12 cellular contexts compared by ENCODE assay signal in the genomic region with DNA sequence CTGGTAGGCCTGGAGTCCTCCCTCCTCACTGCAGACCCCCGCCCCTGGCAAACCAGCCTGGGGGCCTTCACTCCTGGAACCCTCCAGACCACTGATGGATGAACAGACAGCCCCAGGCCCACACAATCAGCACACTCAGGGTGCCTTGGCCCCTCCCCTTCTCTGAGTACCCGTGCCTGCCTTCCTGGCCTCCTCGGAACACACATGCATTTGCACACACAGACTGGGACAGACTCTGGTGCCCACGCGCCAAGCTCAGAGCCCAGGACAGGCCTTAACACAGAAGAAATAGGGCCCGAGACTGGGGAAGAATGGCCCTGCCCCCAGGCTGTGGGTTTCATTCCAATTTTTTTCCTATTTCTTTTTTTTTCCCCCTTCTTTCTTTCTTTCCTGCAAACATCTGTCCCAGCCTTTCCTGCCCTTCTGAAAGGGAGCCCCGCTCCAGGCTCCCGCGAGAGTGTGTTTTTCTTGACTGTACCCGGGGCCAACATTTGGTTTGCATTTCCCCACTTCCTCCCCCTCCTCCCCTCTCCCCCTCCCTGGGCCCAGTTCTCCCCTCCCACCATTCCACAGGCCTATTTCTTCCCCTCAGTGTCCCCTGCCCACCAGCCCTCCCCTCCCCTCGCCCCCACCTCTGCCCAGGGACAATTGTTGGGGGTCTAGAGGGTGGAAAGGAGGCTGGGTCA. TPM values are rescaled to one million over a fixed set of nuclear protein-coding genes. Genes with fewer than 3 reads are reported as not detected.
DNase-seq lines count a peak whose midpoint lies in the region; ATAC-seq and TF ChIP-seq lines count a peak whose summit lies in the region.
"Had no signal": no experiment of that assay in that cellular context is flagged by ENCODE, and none has a peak within 500 bp of the region (broad histone marks: within the 10 kb centered on the region; RNA-seq: fewer than 3 reads in every experiment).

No MANE protein-coding gene starts in this region.

- peak overlapping the region; percentile 16 for H3K27ac ChIP-seq in ectodermal cell (ENCODE audit: insufficient read depth, low read depth, low read length, poor library complexity, severe bottlenecking)
- H3K27ac ChIP-seq in muscle layer of colon (ENCODE audit: low read depth, low read length): peak overlapping the region; percentile 42
- peak overlapping the region; percentile 30 for H3K27ac ChIP-seq in upper lobe of right lung
- H3K27ac ChIP-seq: 22Rv1 had no signal

- TF ChIP-seq CTCF in upper lobe of right lung (IDR thresholded peaks at IDR 0.05): no peak

- H3K9ac ChIP-seq in muscle layer of colon (ENCODE audit: low read length): no peak overlapping the region

- peak; percentile 14 for DNase-seq in NCI-H1694 treated with DMSO at 0.1 percent for 48 hours (lab: John Stamatoyannopoulos, UW)
- DNase-seq in NCI-H1694 (lab: John Stamatoyannopoulos, UW): no peak
- no peak for DNase-seq in upper lobe of right lung
- DNase-seq in activated gamma-delta T cell (lab: John Stamatoyannopoulos, UW): no peak
- DNase-seq in DMS 273 treated with DMSO at 0.1 percent for 48 hours (lab: John Stamatoyannopoulos, UW): no peak
- DNase-seq: effector CD4-positive, alpha-beta T cell; KG1; NCI-H69 had no signal

- H3K4me1 ChIP-seq in ectodermal cell (ENCODE audit: control insufficient read depth, insufficient read depth, low read length) (peaks cover 25% of the 10 kb centered on the region), muscle layer of colon (ENCODE audit: insufficient read depth, low read length) (peaks cover 11% of the 10 kb centered on the region), upper lobe of right lung (peaks cover 6% of the 10 kb centered on the region)

- no peaks in the 10 kb centered on the region for H3K36me3 ChIP-seq in ectodermal cell (ENCODE audit: control insufficient read depth, insufficient read depth, low read length)
- no peaks in the 10 kb centered on the region for H3K36me3 ChIP-seq in muscle layer of colon (ENCODE audit: insufficient read depth, low read length)
- no peaks in the 10 kb centered on the region for H3K36me3 ChIP-seq in upper lobe of right lung

- H3K4me3 ChIP-seq in ectodermal cell (ENCODE audit: insufficient read depth, low read depth, low read length) (no peak overlapping the region), muscle layer of colon (ENCODE audit: low read depth in 1 of 2, low read length in 2 of 2) (peak overlapping the region in 1 of 2 donors; percentile 33), upper lobe of right lung (no peak overlapping the region)

- intact Hi-C loops in upper lobe of right lung (cut with DNase I): no loop called here

- 54 to 58% methylated on average over 11 of the region's 11 CpGs for WGBS in ectodermal cell, 2 experiments

- H3K27me3 ChIP-seq in ectodermal cell (ENCODE audit: control insufficient read depth, insufficient read depth, low read length, poor library complexity, severe bottlenecking): peaks cover 5% of the 10 kb centered on the region
- peaks cover 0 to 16% of the 10 kb centered on the region in 2 donors for H3K27me3 ChIP-seq in muscle layer of colon (ENCODE audit: control insufficient read depth in 1 of 2, insufficient read depth in 2 of 2, low read length in 2 of 2)
- H3K27me3 ChIP-seq in upper lobe of right lung: no peaks in the 10 kb centered on the region

- no peak for ATAC-seq in upper lobe of right lung
- ATAC-seq in GM21360 (IDR thresholded peaks at IDR 0.05; ENCODE audit: unreplicated experiment): no peak

- no peaks in the 10 kb centered on the region for H3K9me3 ChIP-seq in ectodermal cell (ENCODE audit: control insufficient read depth, low read length)
- H3K9me3 ChIP-seq in muscle layer of colon (ENCODE audit: low read length): no peaks in the 10 kb centered on the region
- no peaks in the 10 kb centered on the region for H3K9me3 ChIP-seq in upper lobe of right lung

RNA-seq across cellular contexts. Expression of a gene that starts 0.6 kb away (rescaled TPM):
- polyA plus RNA-seq in ectodermal cell (2013, experiment 1 of 4): 3.6 TPM
- 4.3 TPM for polyA plus RNA-seq in ectodermal cell (2013, experiment 2 of 4)
- 3.5 TPM for polyA plus RNA-seq in ectodermal cell (2013, experiment 3 of 4)
- polyA plus RNA-seq in ectodermal cell (2013, experiment 4 of 4): 3.1 TPM
- total RNA-seq in upper lobe of right lung: 669 TPM
